ENCODE assay signal across 2 cellular contexts in the genomic region with DNA sequence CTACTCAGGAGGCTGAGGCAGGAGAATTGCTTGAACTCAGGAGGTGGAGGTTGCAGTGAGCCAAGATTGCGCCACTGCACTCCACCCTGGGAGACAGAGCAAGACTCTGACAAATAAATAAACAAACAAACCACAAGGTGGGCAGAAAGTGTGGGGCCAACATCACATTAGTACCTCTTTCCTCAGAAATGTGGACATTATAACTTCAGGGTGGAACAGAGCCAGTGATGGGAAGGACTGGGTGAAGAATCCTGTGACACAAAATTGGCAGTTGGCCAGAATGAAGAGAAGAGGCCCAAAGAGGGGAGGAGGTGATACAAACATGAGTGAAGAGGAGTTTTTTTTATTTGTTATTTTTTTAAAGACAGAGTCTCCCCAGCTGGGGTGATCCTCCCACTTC.
TF ChIP-seq lines count a peak whose summit lies in the region.

No MANE protein-coding gene starts in this region.

TF ChIP-seq in HEK293, 187 proteins besides CTCF, POLR2A, EP300 and RAD21 (continued from another document and continues in another):
- TF ChIP-seq ZNF777 (tag by site-specific recombination; IDR thresholded peaks at IDR 0.05; ENCODE audit: borderline replicate concordance) (no peak), ZXDB (tag by site-specific recombination; IDR thresholded peaks at IDR 0.05) (no peak), SP7 (tag by site-specific recombination; IDR thresholded peaks at IDR 0.05) (peak; percentile 54; the same call in 1 of the 2 replicates), ZFHX2 (tag by site-specific recombination; conservative IDR thresholded peaks at IDR 0.05) (peak; percentile 50), ZNF544 (tag by site-specific recombination; IDR thresholded peaks at IDR 0.05) (0 out of 2 replicates have a peak, but pooled peaks have one; percentile 15), YY2 (tag by site-specific recombination; IDR thresholded peaks at IDR 0.05) (0 out of 2 replicates have a peak, but pooled peaks have one; percentile 14), BCL11A (tag by site-specific recombination; IDR thresholded peaks at IDR 0.05; ENCODE audit: low read depth) (no peak), ZNF248 (tag by site-specific recombination; IDR thresholded peaks at IDR 0.05) (0 out of 2 replicates have a peak, but pooled peaks have one; percentile 37), ZNF433 (tag by site-specific recombination; IDR thresholded peaks at IDR 0.05; ENCODE audit: low read depth) (no peak), ZNF354C (tag by site-specific recombination; IDR thresholded peaks at IDR 0.05; ENCODE audit: borderline replicate concordance, low read depth) (no peak), ZNF112 (tag by site-specific recombination; IDR thresholded peaks at IDR 0.05) (no peak), ZNF561 (tag by site-specific recombination; IDR thresholded peaks at IDR 0.05; ENCODE audit: borderline replicate concordance) (0 out of 2 replicates have a peak, but pooled peaks have one; percentile 36), ZNF791 (tag by site-specific recombination; IDR thresholded peaks at IDR 0.05) (no peak), GLIS1 (tag by site-specific recombination; IDR thresholded peaks at IDR 0.05) (peak; percentile 41; the same call in 1 of the 2 replicates), KLF16 (tag by site-specific recombination; IDR thresholded peaks at IDR 0.05) (no peak), ZBTB21 (tag by site-specific recombination; IDR thresholded peaks at IDR 0.05) (no peak), ZNF214 (tag by site-specific recombination; IDR thresholded peaks at IDR 0.05; ENCODE audit: borderline replicate concordance) (peak; percentile 40; the same call in 1 of the 2 replicates)
- TF ChIP-seq, protein P1, sequence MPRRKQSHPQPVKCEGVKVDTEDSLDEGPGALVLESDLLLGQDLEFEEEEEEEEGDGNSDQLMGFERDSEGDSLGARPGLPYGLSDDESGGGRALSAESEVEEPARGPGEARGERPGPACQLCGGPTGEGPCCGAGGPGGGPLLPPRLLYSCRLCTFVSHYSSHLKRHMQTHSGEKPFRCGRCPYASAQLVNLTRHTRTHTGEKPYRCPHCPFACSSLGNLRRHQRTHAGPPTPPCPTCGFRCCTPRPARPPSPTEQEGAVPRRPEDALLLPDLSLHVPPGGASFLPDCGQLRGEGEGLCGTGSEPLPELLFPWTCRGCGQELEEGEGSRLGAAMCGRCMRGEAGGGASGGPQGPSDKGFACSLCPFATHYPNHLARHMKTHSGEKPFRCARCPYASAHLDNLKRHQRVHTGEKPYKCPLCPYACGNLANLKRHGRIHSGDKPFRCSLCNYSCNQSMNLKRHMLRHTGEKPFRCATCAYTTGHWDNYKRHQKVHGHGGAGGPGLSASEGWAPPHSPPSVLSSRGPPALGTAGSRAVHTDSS (tag by site-specific recombination; IDR thresholded peaks at IDR 0.05) = no peak
- TF ChIP-seq, protein P2, sequence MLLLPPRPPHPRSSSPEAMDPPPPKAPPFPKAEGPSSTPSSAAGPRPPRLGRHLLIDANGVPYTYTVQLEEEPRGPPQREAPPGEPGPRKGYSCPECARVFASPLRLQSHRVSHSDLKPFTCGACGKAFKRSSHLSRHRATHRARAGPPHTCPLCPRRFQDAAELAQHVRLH (tag by site-specific recombination; IDR thresholded peaks at IDR 0.05) = no peak
- TF ChIP-seq, protein P3, sequence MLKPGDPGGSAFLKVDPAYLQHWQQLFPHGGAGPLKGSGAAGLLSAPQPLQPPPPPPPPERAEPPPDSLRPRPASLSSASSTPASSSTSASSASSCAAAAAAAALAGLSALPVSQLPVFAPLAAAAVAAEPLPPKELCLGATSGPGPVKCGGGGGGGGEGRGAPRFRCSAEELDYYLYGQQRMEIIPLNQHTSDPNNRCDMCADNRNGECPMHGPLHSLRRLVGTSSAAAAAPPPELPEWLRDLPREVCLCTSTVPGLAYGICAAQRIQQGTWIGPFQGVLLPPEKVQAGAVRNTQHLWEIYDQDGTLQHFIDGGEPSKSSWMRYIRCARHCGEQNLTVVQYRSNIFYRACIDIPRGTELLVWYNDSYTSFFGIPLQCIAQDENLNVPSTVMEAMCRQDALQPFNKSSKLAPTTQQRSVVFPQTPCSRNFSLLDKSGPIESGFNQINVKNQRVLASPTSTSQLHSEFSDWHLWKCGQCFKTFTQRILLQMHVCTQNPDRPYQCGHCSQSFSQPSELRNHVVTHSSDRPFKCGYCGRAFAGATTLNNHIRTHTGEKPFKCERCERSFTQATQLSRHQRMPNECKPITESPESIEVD (tag by site-specific recombination; IDR thresholded peaks at IDR 0.05) = no peak; the same call in 1 of the 2 replicates
- TF ChIP-seq, protein P4, sequence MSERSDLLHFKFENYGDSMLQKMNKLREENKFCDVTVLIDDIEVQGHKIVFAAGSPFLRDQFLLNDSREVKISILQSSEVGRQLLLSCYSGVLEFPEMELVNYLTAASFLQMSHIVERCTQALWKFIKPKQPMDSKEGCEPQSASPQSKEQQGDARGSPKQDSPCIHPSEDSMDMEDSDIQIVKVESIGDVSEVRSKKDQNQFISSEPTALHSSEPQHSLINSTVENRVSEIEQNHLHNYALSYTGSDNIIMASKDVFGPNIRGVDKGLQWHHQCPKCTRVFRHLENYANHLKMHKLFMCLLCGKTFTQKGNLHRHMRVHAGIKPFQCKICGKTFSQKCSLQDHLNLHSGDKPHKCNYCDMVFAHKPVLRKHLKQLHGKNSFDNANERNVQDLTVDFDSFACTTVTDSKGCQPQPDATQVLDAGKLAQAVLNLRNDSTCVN (tag by site-specific recombination; optimal IDR thresholded peaks at IDR 0.05) = no peak
- TF ChIP-seq, protein P5, sequence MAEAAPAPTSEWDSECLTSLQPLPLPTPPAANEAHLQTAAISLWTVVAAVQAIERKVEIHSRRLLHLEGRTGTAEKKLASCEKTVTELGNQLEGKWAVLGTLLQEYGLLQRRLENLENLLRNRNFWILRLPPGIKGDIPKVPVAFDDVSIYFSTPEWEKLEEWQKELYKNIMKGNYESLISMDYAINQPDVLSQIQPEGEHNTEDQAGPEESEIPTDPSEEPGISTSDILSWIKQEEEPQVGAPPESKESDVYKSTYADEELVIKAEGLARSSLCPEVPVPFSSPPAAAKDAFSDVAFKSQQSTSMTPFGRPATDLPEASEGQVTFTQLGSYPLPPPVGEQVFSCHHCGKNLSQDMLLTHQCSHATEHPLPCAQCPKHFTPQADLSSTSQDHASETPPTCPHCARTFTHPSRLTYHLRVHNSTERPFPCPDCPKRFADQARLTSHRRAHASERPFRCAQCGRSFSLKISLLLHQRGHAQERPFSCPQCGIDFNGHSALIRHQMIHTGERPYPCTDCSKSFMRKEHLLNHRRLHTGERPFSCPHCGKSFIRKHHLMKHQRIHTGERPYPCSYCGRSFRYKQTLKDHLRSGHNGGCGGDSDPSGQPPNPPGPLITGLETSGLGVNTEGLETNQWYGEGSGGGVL (tag by site-specific recombination; IDR thresholded peaks at IDR 0.05) = no peak
- TF ChIP-seq, protein P6, sequence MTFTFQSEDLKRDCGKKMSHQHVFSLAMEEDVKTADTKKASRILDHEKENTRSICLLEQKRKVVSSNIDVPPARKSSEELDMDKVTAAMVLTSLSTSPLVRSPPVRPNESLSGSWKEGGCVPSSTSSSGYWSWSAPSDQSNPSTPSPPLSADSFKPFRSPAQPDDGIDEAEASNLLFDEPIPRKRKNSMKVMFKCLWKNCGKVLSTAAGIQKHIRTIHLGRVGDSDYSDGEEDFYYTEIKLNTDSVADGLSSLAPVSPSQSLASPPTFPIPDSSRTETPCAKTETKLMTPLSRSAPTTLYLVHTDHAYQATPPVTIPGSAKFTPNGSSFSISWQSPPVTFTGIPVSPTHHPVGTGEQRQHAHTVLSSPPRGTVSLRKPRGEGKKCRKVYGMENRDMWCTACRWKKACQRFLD (tag by site-specific recombination; IDR thresholded peaks at IDR 0.05) = no peak

TF ChIP-seq in WTC11, 78 proteins besides CTCF, POLR2A, EP300 and RAD21 (continued from another document):
- TF ChIP-seq, protein P7, sequence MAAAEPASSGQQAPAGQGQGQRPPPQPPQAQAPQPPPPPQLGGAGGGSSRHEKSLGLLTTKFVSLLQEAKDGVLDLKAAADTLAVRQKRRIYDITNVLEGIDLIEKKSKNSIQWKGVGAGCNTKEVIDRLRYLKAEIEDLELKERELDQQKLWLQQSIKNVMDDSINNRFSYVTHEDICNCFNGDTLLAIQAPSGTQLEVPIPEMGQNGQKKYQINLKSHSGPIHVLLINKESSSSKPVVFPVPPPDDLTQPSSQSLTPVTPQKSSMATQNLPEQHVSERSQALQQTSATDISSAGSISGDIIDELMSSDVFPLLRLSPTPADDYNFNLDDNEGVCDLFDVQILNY (CRISPR knock-in tag; IDR thresholded peaks at IDR 0.05) = no peak
- no peak for TF ChIP-seq CREB1 (CRISPR knock-in tag; IDR thresholded peaks at IDR 0.05)
- no peak for TF ChIP-seq ESRRA (CRISPR knock-in tag; IDR thresholded peaks at IDR 0.05; ENCODE audit: borderline replicate concordance)
- TF ChIP-seq, protein P8, sequence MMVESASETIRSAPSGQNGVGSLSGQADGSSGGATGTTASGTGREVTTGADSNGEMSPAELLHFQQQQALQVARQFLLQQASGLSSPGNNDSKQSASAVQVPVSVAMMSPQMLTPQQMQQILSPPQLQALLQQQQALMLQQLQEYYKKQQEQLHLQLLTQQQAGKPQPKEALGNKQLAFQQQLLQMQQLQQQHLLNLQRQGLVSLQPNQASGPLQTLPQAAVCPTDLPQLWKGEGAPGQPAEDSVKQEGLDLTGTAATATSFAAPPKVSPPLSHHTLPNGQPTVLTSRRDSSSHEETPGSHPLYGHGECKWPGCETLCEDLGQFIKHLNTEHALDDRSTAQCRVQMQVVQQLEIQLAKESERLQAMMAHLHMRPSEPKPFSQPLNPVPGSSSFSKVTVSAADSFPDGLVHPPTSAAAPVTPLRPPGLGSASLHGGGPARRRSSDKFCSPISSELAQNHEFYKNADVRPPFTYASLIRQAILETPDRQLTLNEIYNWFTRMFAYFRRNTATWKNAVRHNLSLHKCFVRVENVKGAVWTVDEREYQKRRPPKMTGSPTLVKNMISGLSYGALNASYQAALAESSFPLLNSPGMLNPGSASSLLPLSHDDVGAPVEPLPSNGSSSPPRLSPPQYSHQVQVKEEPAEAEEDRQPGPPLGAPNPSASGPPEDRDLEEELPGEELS (CRISPR knock-in tag; IDR thresholded peaks at IDR 0.05) = no peak
- TF ChIP-seq, protein P9, sequence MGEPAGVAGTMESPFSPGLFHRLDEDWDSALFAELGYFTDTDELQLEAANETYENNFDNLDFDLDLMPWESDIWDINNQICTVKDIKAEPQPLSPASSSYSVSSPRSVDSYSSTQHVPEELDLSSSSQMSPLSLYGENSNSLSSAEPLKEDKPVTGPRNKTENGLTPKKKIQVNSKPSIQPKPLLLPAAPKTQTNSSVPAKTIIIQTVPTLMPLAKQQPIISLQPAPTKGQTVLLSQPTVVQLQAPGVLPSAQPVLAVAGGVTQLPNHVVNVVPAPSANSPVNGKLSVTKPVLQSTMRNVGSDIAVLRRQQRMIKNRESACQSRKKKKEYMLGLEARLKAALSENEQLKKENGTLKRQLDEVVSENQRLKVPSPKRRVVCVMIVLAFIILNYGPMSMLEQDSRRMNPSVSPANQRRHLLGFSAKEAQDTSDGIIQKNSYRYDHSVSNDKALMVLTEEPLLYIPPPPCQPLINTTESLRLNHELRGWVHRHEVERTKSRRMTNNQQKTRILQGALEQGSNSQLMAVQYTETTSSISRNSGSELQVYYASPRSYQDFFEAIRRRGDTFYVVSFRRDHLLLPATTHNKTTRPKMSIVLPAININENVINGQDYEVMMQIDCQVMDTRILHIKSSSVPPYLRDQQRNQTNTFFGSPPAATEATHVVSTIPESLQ (CRISPR knock-in tag; IDR thresholded peaks at IDR 0.05) = no peak
